Comparison of ENCODE assay signal across 8 cellular contexts in the genomic region with DNA sequence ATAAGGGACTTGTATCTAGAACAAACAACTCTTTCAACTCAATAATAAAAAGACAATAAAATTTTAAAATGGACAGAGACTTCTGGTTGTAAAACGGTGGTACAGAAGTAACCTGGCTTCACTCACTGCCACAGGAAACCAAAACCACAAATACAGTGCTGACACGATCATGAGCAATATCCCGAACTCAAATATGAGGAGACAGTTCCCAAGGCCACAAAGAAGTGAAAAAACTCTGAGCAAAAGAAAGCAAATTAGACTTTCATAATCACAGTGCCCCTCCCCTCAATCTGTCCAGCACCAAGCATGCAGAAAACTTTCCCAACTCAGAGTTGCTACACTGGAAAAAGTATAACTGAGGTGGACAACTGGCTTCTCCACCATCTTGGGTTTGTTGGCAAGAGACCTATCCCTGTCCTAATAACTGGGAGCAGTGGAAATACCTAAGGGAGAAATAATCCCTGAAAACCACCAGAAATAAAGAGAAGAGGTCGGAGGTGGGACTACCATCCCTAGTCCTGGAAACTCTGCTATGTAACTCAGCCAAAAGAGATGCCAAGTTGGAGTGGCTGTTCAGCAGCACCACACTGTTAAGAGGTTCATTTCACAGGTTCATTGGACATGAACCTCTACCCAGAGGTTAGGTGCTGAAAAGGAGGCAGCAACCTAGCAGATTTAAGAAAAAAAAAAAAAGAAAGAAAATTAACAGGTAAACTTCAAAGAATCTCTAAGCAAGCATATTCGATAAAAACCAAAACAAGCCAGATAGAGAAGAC. TPM values are rescaled to one million over a fixed set of nuclear protein-coding genes. Genes with fewer than 3 reads are reported as not detected.
DNase-seq lines count a peak whose midpoint lies in the region; ATAC-seq, FAIRE-seq and TF ChIP-seq lines count a peak whose summit lies in the region.

No MANE protein-coding gene starts in this region.

- no peak overlapping the region for H2BK5ac ChIP-seq in H9 (ENCODE audit: insufficient read length, low read length)

- H3K14ac ChIP-seq in H9 (ENCODE audit: insufficient read depth, low read length) = no peak overlapping the region

- H3K4me2 ChIP-seq in GM12878 (ENCODE audit: control insufficient read depth, insufficient read depth) = peak overlapping the region; percentile 95
- no peak overlapping the region for H3K4me2 ChIP-seq in H9 (ENCODE audit: insufficient read depth, insufficient read length, low read length)

- no peak overlapping the region for H2BK12ac ChIP-seq in H9 (ENCODE audit: insufficient read length, low read depth, low read length)

- no peak overlapping the region for H3K18ac ChIP-seq in H9 (ENCODE audit: insufficient read length, low read depth, low read length)

- H4K8ac ChIP-seq in H9 (replicated peaks; ENCODE audit: insufficient read length, low read depth, low read length) = no peak overlapping the region

- no peak overlapping the region for H3K23ac ChIP-seq in H9 (ENCODE audit: insufficient read length, low read depth, low read length)

- intact Hi-C loops in GM12878 (cut with micrococcal nuclease; ENCODE audit: unreplicated experiment) (loop anchor here (5.0 kb wide), 1 partner anchor 50 kb away; no protein-coding TSS in a partner anchor), posterior cingulate gyrus (cut with DNase I) (no loop called here)

- no peak for DNase-seq in GM12892 (ENCODE audit: insufficient read length)
- DNase-seq in NOMO-1 treated with DMSO at 0.1 percent for 48 hours (lab: John Stamatoyannopoulos, UW; ENCODE audit: unreplicated experiment) = peak; percentile 77
- DNase-seq in GM12878 (ENCODE audit: low read depth, low spot score) = peak; percentile 54
- DNase-seq in skeletal muscle cell (ENCODE audit: low read depth) = peak; percentile 64
- no peak for DNase-seq in posterior cingulate gyrus
- DNase-seq in ecto neural progenitor cell (ENCODE audit: low spot score) = no peak
- DNase-seq in H9 = no peak

- ATAC-seq in GM12878 = peak; percentile 81

- TF ChIP-seq POLR2A in GM12892 (IDR thresholded peaks at IDR 0.05; ENCODE audit: low read depth, low read length) (no peak), GM12878 (IDR thresholded peaks at IDR 0.05; ENCODE audit: low read depth, low read length) (no peak)

- H3K27me3 ChIP-seq in GM12878 (replicated peaks in 1 of 2; ENCODE audit: control insufficient read depth in 2 of 2, insufficient read depth in 2 of 2, low read length in 1 of 2) (no peaks in the 10 kb centered on the region), H9 (ENCODE audit: insufficient read depth, low read length) (no peaks in the 10 kb centered on the region)

- H3K36me3 ChIP-seq in HEK293 (ENCODE audit: control insufficient read depth in 2 of 2, insufficient read depth in 1 of 2, low read length in 2 of 2) = no peaks in the 10 kb centered on the region
- peaks cover 0 to 4% of the 10 kb centered on the region in 2 experiments; a peak in 2 of 4 replicates for H3K36me3 ChIP-seq in GM12878 (ENCODE audit: control insufficient read depth in 2 of 2, insufficient read depth in 2 of 2, low read length in 1 of 2)

- peaks cover 4 to 11% of the 10 kb centered on the region in 2 experiments for H3K4me1 Mint-ChIP-seq in H9

- TF ChIP-seq CTCF in HEK293 (tag by site-specific recombination; IDR thresholded peaks at IDR 0.05) = no peak
- no peak for TF ChIP-seq CTCF in GM12878 (IDR thresholded peaks at IDR 0.05 in 2 of 3, conservative IDR thresholded peaks at IDR 0.05 in 1 of 3; ENCODE audit: control insufficient read depth in 2 of 3, extremely low read depth in 1 of 3, insufficient read depth in 1 of 3, low read depth in 3 of 3, low read length in 3 of 3)
- TF ChIP-seq CTCF in H9 (conservative IDR thresholded peaks at IDR 0.05) = no peak

- no peak overlapping the region for H2BK20ac ChIP-seq in H9 (ENCODE audit: low read depth, low read length, poor library complexity, severe bottlenecking)

- H3K27me3 Mint-ChIP-seq in H9 (ENCODE audit: low read depth) = no peaks in the 10 kb centered on the region

- no peak overlapping the region for H4K5ac ChIP-seq in H9 (ENCODE audit: insufficient read length, low read depth, low read length)

- H4K20me1 ChIP-seq in GM12878 (ENCODE audit: control insufficient read depth, insufficient read depth) (no peaks in the 10 kb centered on the region), H9 (ENCODE audit: control insufficient read depth, insufficient read depth, insufficient read length) (no peaks in the 10 kb centered on the region)

- FAIRE-seq in GM12892 (lab: Jason Lieb, UNC) (peak; percentile 21), GM12878 (lab: Jason Lieb, UNC) (no peak)

- no peak overlapping the region for H2AK5ac ChIP-seq in H9 (ENCODE audit: insufficient read length, low read length)

- BruUV-seq in GM12878 (replicated peaks; lab: Mats Ljungman, UMichigan) = no TSS peak

- in situ Hi-C loops in GM12878 (cut with MboI) = no loop called here

- RAD21 ChIA-PET in GM12878 (lab: Charles Lee; ENCODE audit: unreplicated experiment) = interaction anchor here (0.7 to 1.1 kb wide), 2 partner anchors 21 to 51 kb away, joined by 3 read pairs; no protein-coding TSS in a partner anchor

- POLR2A ChIA-PET in HEK293 (lab: Yijun Ruan, JAX) = no interaction called here
- POLR2A ChIA-PET in GM12878 (lab: Charles Lee) = no interaction called here

- H3K4me3 ChIP-seq in HEK293 (ENCODE audit: low read depth, low read length) = no peak overlapping the region
- peak overlapping the region; percentile 54; the same call in 1 of the 2 replicates for H3K4me3 ChIP-seq in GM12878
- no peak overlapping the region for H3K4me3 ChIP-seq in skeletal muscle cell (ENCODE audit: low read depth, low read length)

- H3K36me3 Mint-ChIP-seq in H9 (ENCODE audit: insufficient read depth in 1 of 3, low read depth in 3 of 3) = peaks cover 0 to 13% (median 0%) of the 10 kb centered on the region in 3 experiments; a peak in 4 of 7 replicates

- no peak overlapping the region for H3K27ac Mint-ChIP-seq in H9

- TF ChIP-seq RAD21 in GM12878 (IDR thresholded peaks at IDR 0.05; ENCODE audit: insufficient read depth, low read depth, low read length) = no peak

- no peak overlapping the region; the same call in 1 of the 2 replicates for H2AFZ ChIP-seq in GM12878 (ENCODE audit: control insufficient read depth, low read depth, low read length)
- H2AFZ ChIP-seq in H9 (ENCODE audit: low read length) = no peak overlapping the region

- TF ChIP-seq EP300 in GM12878 (IDR thresholded peaks at IDR 0.05; ENCODE audit: borderline replicate concordance in 1 of 2, control insufficient read depth in 1 of 2, low read depth in 2 of 2, low read length in 2 of 2) = no peak

- no peaks in the 10 kb centered on the region for H3K9me3 ChIP-seq in HEK293 (ENCODE audit: control insufficient read depth, insufficient read depth, low read depth, low read length)
- peaks cover 25% of the 10 kb centered on the region for H3K9me3 ChIP-seq in GM12878 (replicated peaks; ENCODE audit: control insufficient read depth, insufficient read depth, low read length)
- H3K9me3 ChIP-seq in H9 (ENCODE audit: control insufficient read depth, low read depth, low read length) = no peaks in the 10 kb centered on the region

- peaks cover 81% of the 10 kb centered on the region for H3K79me2 ChIP-seq in GM12878 (ENCODE audit: control insufficient read depth, insufficient read depth, low read length)
- no peaks in the 10 kb centered on the region for H3K79me2 ChIP-seq in H9 (ENCODE audit: insufficient read depth, low read length)

- H2BK120ac ChIP-seq in H9 (ENCODE audit: low read depth, low read length, poor library complexity, severe bottlenecking) = no peak overlapping the region

- no peaks in the 10 kb centered on the region for H3K23me2 ChIP-seq in H9 (ENCODE audit: insufficient read length, low read depth, low read length, poor library complexity, severe bottlenecking)

- H3K4me3 Mint-ChIP-seq in H9 = no peak overlapping the region

- no peaks in the 10 kb centered on the region for H3K79me1 ChIP-seq in H9 (ENCODE audit: insufficient read depth, low read depth, low read length, poor library complexity, severe bottlenecking)

- H3K9me3 Mint-ChIP-seq in H9 = peaks cover 0 to 8% of the 10 kb centered on the region in 2 experiments; a peak in 3 of 5 replicates

- no peak overlapping the region for H3T11ph ChIP-seq in H9 (ENCODE audit: low read length)

- WGBS in GM12878 (ENCODE audit: insufficient coverage, insufficient replicate concordance, low lambda C conversion rate, missing lambda C conversion rate) = 38% methylated on average over 5 of the region's 5 CpGs
- no CpG with 5 or more reads among the region's 5 CpGs for WGBS in H9 (ENCODE audit: extremely low coverage, insufficient read length, low lambda C conversion rate)

- H3K4me1 ChIP-seq in HEK293 (ENCODE audit: control insufficient read depth, insufficient read depth, low read length) (peaks cover 14% of the 10 kb centered on the region; the same call in 1 of the 2 replicates), GM12878 (ENCODE audit: control insufficient read depth, insufficient read depth, low read length) (peaks cover 25% of the 10 kb centered on the region), H9 (ENCODE audit: insufficient read depth, low read length) (no peaks in the 10 kb centered on the region)

- SMC1A ChIA-PET in GM12878 (lab: Charles Lee; ENCODE audit: uncharacterized antibody, unreplicated experiment) = interaction anchor here (1.2 to 3.0 kb wide), 4 partner anchors 15 to 62 kb away, joined by 4 to 11 read pairs (median 6); no protein-coding TSS in a partner anchor

- H3K9ac ChIP-seq in GM12878 (ENCODE audit: control insufficient read depth, insufficient read depth, low read length) (peak overlapping the region; percentile 22), H9 (ENCODE audit: extremely low read depth, insufficient read length, low read length) (no peak overlapping the region)

- H4K91ac ChIP-seq in H9 (ENCODE audit: insufficient read length, low read depth, low read length) = no peak overlapping the region

- H3K27ac ChIP-seq in HEK293 (ENCODE audit: extremely low read depth, low read depth, low read length) (no peak overlapping the region), GM12878 (ENCODE audit: control insufficient read depth, insufficient read depth) (peak overlapping the region; percentile 73), H9 (ENCODE audit: insufficient read length, low read depth, low read length) (no peak overlapping the region)

- H3K56ac ChIP-seq in H9 (ENCODE audit: insufficient read length, low read depth, low read length) = no peak overlapping the region

- no peak overlapping the region for H2BK15ac ChIP-seq in H9 (ENCODE audit: low read depth, low read length)

- no peak overlapping the region for H3K4ac ChIP-seq in H9 (ENCODE audit: low read depth, low read length)

- CTCF ChIA-PET in HEK293 (lab: Yijun Ruan, JAX) (no interaction called here), GM12878 (lab: Yijun Ruan, JAX) (interaction anchor here (0.6 to 0.7 kb wide), 2 partner anchors 67 to 410 kb away, joined by 3 to 4 read pairs; no protein-coding TSS in a partner anchor)

RNA-seq across cellular contexts. Expression of a gene that starts 55.5 kb away (rescaled TPM):
- polyA plus RNA-seq in GM12892 (2012; ENCODE audit: missing spikeins) = 16.6 TPM
- 133 and 149 TPM in 2 replicates for total RNA-seq in GM12878 (2013; cell fraction: nucleolus; rRNA removed)
- total RNA-seq in GM12878 (2014; rRNA removed) = 24.9 and 32.5 TPM in 2 replicates
- total RNA-seq in GM12878 (2014; rRNA removed; fragmentation: Illumina TruSeq; extraction: Trizol) = 29.3 and 30.1 TPM in 2 replicates
- total RNA-seq in GM12878 (2021) = 18.9 and 20.4 TPM in 2 replicates
- 6.9 TPM for polyA plus RNA-seq in GM12878 (2011; ENCODE audit: low read depth)
- polyA plus RNA-seq in GM12878 (2011; rRNA removed) = 33.6 and 46.9 TPM in 2 replicates
- 12.9 and 13.8 TPM in 2 replicates for polyA plus RNA-seq in GM12878 (2011; cell fraction: cytosol; rRNA removed)
- polyA plus RNA-seq in GM12878 (2011; cell fraction: nucleus; rRNA removed) = 24.7 and 30.4 TPM in 2 replicates
- 8.3 and 11.5 TPM in 2 replicates for polyA plus RNA-seq in GM12878 (2012)
- polyA plus RNA-seq in GM12878 (2014; fragmentation: Illumina TruSeq; extraction: Trizol) = 22.2 and 24.2 TPM in 2 replicates
- polyA plus RNA-seq in GM12878 (2014; fragmentation: Nextera tagmentation; extraction: Ambion mirVana) = 1 to 10 TPM; 7.6 to 8.6 TPM
- polyA plus RNA-seq in GM12878 (2014; rRNA removed) = 13.6 and 17.9 TPM in 2 replicates
- 10 to 100 TPM; 20.9 to 22.5 TPM for polyA plus RNA-seq in GM12878 (2016; fragmentation: Nextera tagmentation; extraction: Ambion mirVana)
- polyA minus RNA-seq in GM12878 (2011; rRNA and poly(A)+ RNA removed) = 43.9 and 57.9 TPM in 2 replicates
- 21.4 and 26.6 TPM in 2 replicates for polyA minus RNA-seq in GM12878 (2011; cell fraction: cytosol; rRNA and poly(A)+ RNA removed)
- polyA minus RNA-seq in GM12878 (2011; cell fraction: nucleus; rRNA and poly(A)+ RNA removed) = 42.3 and 68.2 TPM in 2 replicates
- total RNA-seq in H9 (2021) = 5.3 and 8.8 TPM in 2 replicates

Comparison
In these comparisons a context has a peak if more than half of its experiments do, and no peak if none do; other contexts are left out.
1. DNase-seq: peak in NOMO-1 treated with DMSO at 0.1 percent for 48 hours (single experiment), GM12878 (single experiment) and skeletal muscle cell (single experiment); none in GM12892 (single experiment), posterior cingulate gyrus (0 of 10), ecto neural progenitor cell (single experiment) and H9 (single experiment).